In genomic region chr14:102789349-102789748, GRCh38 we compare ENCODE assay signal across 20 cellular contexts. TPM values are rescaled to one million over a fixed set of nuclear protein-coding genes. Genes with fewer than 3 reads are reported as not detected.
A peak's percentile ranks its signal among the peaks of the same experiment; 100 is the strongest.
DNase-seq lines count a peak whose midpoint lies in the region; ATAC-seq and TF ChIP-seq lines count a peak whose summit lies in the region.
"Had no signal": no experiment of that assay in that cellular context is flagged by ENCODE, and none has a peak within 500 bp of the region (broad histone marks: within the 10 kb centered on the region; RNA-seq: fewer than 3 reads in every experiment).

No MANE protein-coding gene starts in this region.

- peaks cover 3 to 8% of the 10 kb centered on the region in 2 experiments; a peak in 2 of 3 replicates for H3K36me3 ChIP-seq in HEK293 (ENCODE audit: control insufficient read depth in 2 of 2, insufficient read depth in 1 of 2, low read length in 2 of 2)
- H3K36me3 ChIP-seq: MG63, Peyer's patch, SJCRH30 had no signal

- no peaks in the 10 kb centered on the region for H3K27me3 Mint-ChIP-seq in activated T-cell treated with anti-CD3 and anti-CD28 coated beads, Interleukin-2, amount 50 U/mL, for 72 hours (ENCODE audit: low read depth)
- H3K27me3 Mint-ChIP-seq in stimulated activated naive B cell treated with anti-CD40 and anti-IgM and Interleukin-4, amounts not matched to agents 10 μg/mL and 1 μg/mL and 100 μg/mL, for 72 hours, result no peaks in the 10 kb centered on the region
- H3K27me3 Mint-ChIP-seq in mesothelial cell of epicardium (ENCODE audit: low read depth), result no peaks in the 10 kb centered on the region
- H3K27me3 Mint-ChIP-seq: CD4-positive, alpha-beta T cell had no signal

- CTCF ChIA-PET in HEK293 (lab: Yijun Ruan, JAX), result no interaction called here

- peaks cover 37 to 58% of the 10 kb centered on the region in 2 donors for H3K36me3 Mint-ChIP-seq in activated T-cell treated with anti-CD3 and anti-CD28 coated beads, Interleukin-2, amount 50 U/mL, for 72 hours (ENCODE audit: insufficient read depth in 2 of 2)
- peaks cover 45 to 68% of the 10 kb centered on the region in 2 donors for H3K36me3 Mint-ChIP-seq in stimulated activated naive B cell treated with anti-CD40 and anti-IgM and Interleukin-4, amounts not matched to agents 10 μg/mL and 1 μg/mL and 100 μg/mL, for 72 hours
- H3K36me3 Mint-ChIP-seq in mesothelial cell of epicardium, result peaks cover 16% of the 10 kb centered on the region

- POLR2A ChIA-PET in HEK293 (lab: Yijun Ruan, JAX), result no interaction called here

- H3K4me3 Mint-ChIP-seq in activated T-cell treated with anti-CD3 and anti-CD28 coated beads, Interleukin-2, amount 50 U/mL, for 72 hours, result peak overlapping the region; percentile 49 to 84
- H3K4me3 Mint-ChIP-seq in stimulated activated naive B cell treated with anti-CD40 and anti-IgM and Interleukin-4, amounts not matched to agents 10 μg/mL and 1 μg/mL and 100 μg/mL, for 72 hours, result peak overlapping the region in 1 of 2 donors; percentile 13
- no peak overlapping the region for H3K4me3 Mint-ChIP-seq in mesothelial cell of epicardium
- H3K4me3 Mint-ChIP-seq: CD4-positive, alpha-beta T cell had no signal

- TF ChIP-seq CTCF in HEK293 (tag by site-specific recombination; IDR thresholded peaks at IDR 0.05) (no peak), mesothelial cell of epicardium (IDR thresholded peaks at IDR 0.05; ENCODE audit: unreplicated experiment) (no peak)

- no peak overlapping the region for H3K4me3 ChIP-seq in HEK293 (ENCODE audit: low read depth, low read length)
- H3K4me3 ChIP-seq: K562, MG63, Peyer's patch, SJCRH30 had no signal

- peaks cover under 1% of the 10 kb centered on the region; the same call in 1 of the 2 replicates for H3K4me1 ChIP-seq in HEK293 (ENCODE audit: control insufficient read depth, insufficient read depth, low read length)
- H3K4me1 ChIP-seq: Caco-2, SJCRH30 had no signal

- no peak for ATAC-seq in activated T-cell treated with anti-CD3 and anti-CD28 coated beads, Interleukin-2, amount 50 U/mL, for 72 hours (replicated peaks in 1 of 2)
- no peak for ATAC-seq in stimulated activated naive B cell treated with anti-CD40 and anti-IgM and Interleukin-4, amounts not matched to agents 10 μg/mL and 1 μg/mL and 100 μg/mL, for 72 hours (replicated peaks)
- ATAC-seq in GM18858 (IDR thresholded peaks at IDR 0.05; ENCODE audit: unreplicated experiment), result no peak
- ATAC-seq: K562 had no signal

- H3K9me3 ChIP-seq in HEK293 (ENCODE audit: control insufficient read depth, insufficient read depth, low read depth, low read length), result peaks cover 5% of the 10 kb centered on the region
- H3K9me3 ChIP-seq: MG63, Peyer's patch had no signal

- H3K27ac Mint-ChIP-seq in activated T-cell treated with anti-CD3 and anti-CD28 coated beads, Interleukin-2, amount 50 U/mL, for 72 hours, result peak overlapping the region; percentile 81
- peak overlapping the region; percentile 62 for H3K27ac Mint-ChIP-seq in stimulated activated naive B cell treated with anti-CD40 and anti-IgM and Interleukin-4, amounts not matched to agents 10 μg/mL and 1 μg/mL and 100 μg/mL, for 72 hours
- no peak overlapping the region for H3K27ac Mint-ChIP-seq in mesothelial cell of epicardium
- H3K27ac Mint-ChIP-seq: CD4-positive, alpha-beta T cell had no signal

- H3K27ac ChIP-seq in HEK293 (ENCODE audit: extremely low read depth, low read depth, low read length), result no peak overlapping the region
- H3K27ac ChIP-seq: Peyer's patch, SJCRH30 had no signal

- H3K9me3 Mint-ChIP-seq in activated T-cell treated with anti-CD3 and anti-CD28 coated beads, Interleukin-2, amount 50 U/mL, for 72 hours, result peaks cover 4 to 8% of the 10 kb centered on the region in 2 donors
- peaks cover 4 to 6% of the 10 kb centered on the region in 2 donors for H3K9me3 Mint-ChIP-seq in stimulated activated naive B cell treated with anti-CD40 and anti-IgM and Interleukin-4, amounts not matched to agents 10 μg/mL and 1 μg/mL and 100 μg/mL, for 72 hours
- H3K9me3 Mint-ChIP-seq in mesothelial cell of epicardium, result peaks cover 13% of the 10 kb centered on the region

- H3K4me1 Mint-ChIP-seq in activated T-cell treated with anti-CD3 and anti-CD28 coated beads, Interleukin-2, amount 50 U/mL, for 72 hours (ENCODE audit: low read depth), result peaks cover 85% of the 10 kb centered on the region
- H3K4me1 Mint-ChIP-seq in stimulated activated naive B cell treated with anti-CD40 and anti-IgM and Interleukin-4, amounts not matched to agents 10 μg/mL and 1 μg/mL and 100 μg/mL, for 72 hours, result peaks cover 51 to 88% of the 10 kb centered on the region in 2 donors
- no peaks in the 10 kb centered on the region for H3K4me1 Mint-ChIP-seq in mesothelial cell of epicardium

- no peak for DNase-seq in activated T-cell treated with anti-CD3 and anti-CD28 coated beads, Interleukin-2, amount 50 U/mL, for 72 hours
- no peak for DNase-seq in activated T-cell treated with anti-CD3 and anti-CD28 coated beads, Interleukin-2, amount 50 U/mL, for 48 hours
- DNase-seq in central memory CD4-positive, alpha-beta T cell, result peak; percentile 29
- DNase-seq in stimulated activated naive B cell treated with anti-CD40 and anti-IgM and Interleukin-4, amounts not matched to agents 10 μg/mL and 1 μg/mL and 100 μg/mL, for 72 hours, result no peak
- no peak for DNase-seq in mesothelial cell of epicardium (ENCODE audit: low spot score in 2 of 2, unreplicated experiment in 2 of 2)
- DNase-seq: Caco-2; CD4-positive, alpha-beta T cell; DMS 273 treated with DMSO at 0.1 percent for 48 hours; DMS79 treated with DMSO at 0.1 percent for 48 hours; MG63; NCI-H1417; NCI-H1694 treated with DMSO at 0.1 percent for 48 hours; NCI-H2081 treated with DMSO at 0.1 percent for 48 hours; NCI-H446; NCI-H526; SJCRH30 had no signal

TF ChIP-seq in HEK293, 187 proteins besides CTCF, POLR2A, EP300 and RAD21:
- TF ChIP-seq ZNF140 (tag by site-specific recombination; IDR thresholded peaks at IDR 0.05) (peak; percentile 84; the same call in 1 of the 2 replicates), ZBTB7A (tag by site-specific recombination; IDR thresholded peaks at IDR 0.05; ENCODE audit: low read depth) (no peak)

RNA-seq across cellular contexts. Expression of gene TRAF3, which starts 12.1 kb away (rescaled TPM):
- 100 to 1,000 TPM; 123 to 137 TPM for total RNA-seq in activated T-cell treated with anti-CD3 and anti-CD28 coated beads, Interleukin-2, amount 50 U/mL, for 72 hours
- 26.4 to 26.9 TPM (median 26.5 TPM) in 3 replicates for total RNA-seq in mesothelial cell of epicardium
